ENCODE assay signal across 18 cellular contexts in genomic region chr22:49014227-49015201, GRCh38.
DNase-seq lines count a peak whose midpoint lies in the region; ATAC-seq and TF ChIP-seq lines count a peak whose summit lies in the region.
"Had no signal": no experiment of that assay in that cellular context is flagged by ENCODE, and none has a peak within 500 bp of the region (broad histone marks: within the 10 kb centered on the region; RNA-seq: fewer than 3 reads in every experiment).

No MANE protein-coding gene starts in this region.

- H3K27ac ChIP-seq in testis = peak overlapping the region; percentile 31 to 59
- H3K27ac ChIP-seq: body of pancreas had no signal

- no peaks in the 10 kb centered on the region for H3K36me3 ChIP-seq in testis (ENCODE audit: low read depth, missing control alignments)

- ATAC-seq in HG03045 (IDR thresholded peaks at IDR 0.05; ENCODE audit: unreplicated experiment) (no peak), HG03342 (IDR thresholded peaks at IDR 0.05; ENCODE audit: unreplicated experiment) (no peak), GM21390 (IDR thresholded peaks at IDR 0.05; ENCODE audit: unreplicated experiment) (no peak)
- ATAC-seq: body of pancreas had no signal

- H3K4me3 ChIP-seq in testis = no peak overlapping the region
- H3K4me3 ChIP-seq: body of pancreas had no signal

- intact Hi-C loops in testis (cut with DNase I; ENCODE audit: low total_unique reads) = no loop called here

- no peaks in the 10 kb centered on the region for H3K27me3 ChIP-seq in testis
- H3K27me3 ChIP-seq: body of pancreas had no signal

- DNase-seq in NCI-H69 (lab: John Stamatoyannopoulos, UW) (peak; percentile 8), cerebellar cortex (ENCODE audit: low spot score) (peak; percentile 85), left kidney (ENCODE audit: low read depth, low spot score) (peak; percentile 38), testis (peak; percentile 43)
- DNase-seq: activated T-cell treated with anti-CD3 and anti-CD28 coated beads, Interleukin-2, amount 50 U/mL, for 1 hour; foreskin melanocyte; Karpas-422; NCI-H1105; NCI-H2171; NCI-H774; nephron progenitor cell; SHP77 treated with DMSO at 0.1 percent for 48 hours; stimulated activated CD4-positive, alpha-beta T cell treated with anti-CD3 and anti-CD28 coated beads, Interleukin-12 subunit alpha, Interleukin-12 subunit beta, amount 100 ng/mL, for 4 hours; T-helper 1 cell had no signal

- TF ChIP-seq CTCF in testis (IDR thresholded peaks at IDR 0.05) = no peak

- H3K9me3 ChIP-seq in testis = no peaks in the 10 kb centered on the region
- H3K9me3 ChIP-seq: body of pancreas had no signal

- H3K4me1 ChIP-seq in testis = peaks cover 40% of the 10 kb centered on the region
- H3K4me1 ChIP-seq: body of pancreas had no signal

- 49 to 76% methylated on average over 7 to 22 of the region's 24 CpGs for WGBS in testis, 2 donors

- no peak for TF ChIP-seq POLR2A in testis (IDR thresholded peaks at IDR 0.05)

Comparison
In these comparisons a context has a peak if more than half of its experiments do, and no peak if none do; other contexts are left out.
1. DNase-seq: peak in every context shown above with its lines; median percentile 85 in cerebellar cortex; 43 in testis; 38 in left kidney; 8 in NCI-H69.